Comparison of ENCODE assay signal across 16 cellular contexts in genomic region chr3:29072626-29073025, GRCh38.
DNase-seq lines count a peak whose midpoint lies in the region; ATAC-seq and TF ChIP-seq lines count a peak whose summit lies in the region.
"Had no signal": no experiment of that assay in that cellular context is flagged by ENCODE, and none has a peak within 500 bp of the region (broad histone marks: within the 10 kb centered on the region; RNA-seq: fewer than 3 reads in every experiment).

No MANE protein-coding gene starts in this region.

- intact Hi-C loops in psoas muscle (cut with DNase I), result no loop called here
- intact Hi-C loops in activated CD4-positive, alpha-beta T cell treated with anti-CD3 and anti-CD28 coated beads, Interleukin-2, amount 10 ng/mL, durations not matched to agents 24 days and 14 days (cut with micrococcal nuclease), result no loop called here

- H3K4me1 ChIP-seq in psoas muscle, result no peaks in the 10 kb centered on the region
- H3K4me1 ChIP-seq: A549, SJCRH30 had no signal

- H3K9me3 Mint-ChIP-seq in activated CD4-positive, alpha-beta T cell treated with anti-CD3 and anti-CD28 coated beads, Interleukin-2, amount 10 ng/mL, durations not matched to agents 24 days and 14 days, result peaks cover 16% of the 10 kb centered on the region

- H3K36me3 Mint-ChIP-seq in activated CD4-positive, alpha-beta T cell treated with anti-CD3 and anti-CD28 coated beads, Interleukin-2, amount 10 ng/mL, durations not matched to agents 24 days and 14 days (ENCODE audit: low read depth), result no peaks in the 10 kb centered on the region
- H3K36me3 Mint-ChIP-seq: CD4-positive, CD25-positive, alpha-beta regulatory T cell had no signal

- no peaks in the 10 kb centered on the region for H3K4me1 Mint-ChIP-seq in activated CD4-positive, alpha-beta T cell treated with anti-CD3 and anti-CD28 coated beads, Interleukin-2, amount 10 ng/mL, durations not matched to agents 24 days and 14 days
- H3K4me1 Mint-ChIP-seq: CD4-positive, CD25-positive, alpha-beta regulatory T cell had no signal

- peak overlapping the region; percentile 39 for H3K27ac ChIP-seq in psoas muscle
- no peak overlapping the region for H3K27ac ChIP-seq in substantia nigra (ENCODE audit: low read depth, low read length, poor library complexity, severe bottlenecking)
- H3K27ac ChIP-seq: A549, RWPE1, SJCRH30 had no signal

- H3K4me3 Mint-ChIP-seq in activated CD4-positive, alpha-beta T cell treated with anti-CD3 and anti-CD28 coated beads, Interleukin-2, amount 10 ng/mL, durations not matched to agents 24 days and 14 days, result no peak overlapping the region
- H3K4me3 Mint-ChIP-seq: CD4-positive, CD25-positive, alpha-beta regulatory T cell had no signal

- DNase-seq in EH (ENCODE audit: low read depth) (peak; percentile 32), NCI-H446 treated with DMSO at 0.1 percent for 48 hours (lab: John Stamatoyannopoulos, UW) (peak; percentile 75), fibroblast of peridontal ligament (ENCODE audit: extremely low read depth) (peak; percentile 81), psoas muscle (no peak), substantia nigra (lab: John Stamatoyannopoulos, UW) (no peak), HT-29 (ENCODE audit: low spot score) (no peak), ureter (ENCODE audit: low spot score) (no peak)
- DNase-seq in activated CD4-positive, alpha-beta T cell treated with anti-CD3 and anti-CD28 coated beads, Interleukin-2, amount 10 ng/mL, durations not matched to agents 24 days and 14 days, result no peak
- DNase-seq: CD4-positive, CD25-positive, alpha-beta regulatory T cell; KG1; MG63; NCI-H2029; NCI-H226; SJCRH30 had no signal

- 19 to 38% (median 22%) methylated on average over 1 of the region's 1 CpG for WGBS in psoas muscle, 3 donors

- no peaks in the 10 kb centered on the region for H3K9me3 ChIP-seq in psoas muscle
- H3K9me3 ChIP-seq: A549, MG63, SJCRH30 had no signal

- no peak overlapping the region for H3K27ac Mint-ChIP-seq in activated CD4-positive, alpha-beta T cell treated with anti-CD3 and anti-CD28 coated beads, Interleukin-2, amount 10 ng/mL, durations not matched to agents 24 days and 14 days
- H3K27ac Mint-ChIP-seq: CD4-positive, CD25-positive, alpha-beta regulatory T cell had no signal

- H3K27me3 Mint-ChIP-seq in activated CD4-positive, alpha-beta T cell treated with anti-CD3 and anti-CD28 coated beads, Interleukin-2, amount 10 ng/mL, durations not matched to agents 24 days and 14 days, result no peaks in the 10 kb centered on the region
- H3K27me3 Mint-ChIP-seq: CD4-positive, CD25-positive, alpha-beta regulatory T cell had no signal

- H3K36me3 ChIP-seq in psoas muscle (ENCODE audit: insufficient read depth in 1 of 2, low read depth in 1 of 2), result no peaks in the 10 kb centered on the region
- H3K36me3 ChIP-seq: MG63, SJCRH30 had no signal

- no peak for TF ChIP-seq CTCF in psoas muscle (IDR thresholded peaks at IDR 0.05)

- H3K27me3 ChIP-seq in psoas muscle (ENCODE audit: insufficient read depth in 3 of 3, low read length in 2 of 3), result no peaks in the 10 kb centered on the region
- H3K27me3 ChIP-seq: MG63, SJCRH30 had no signal

- no peak overlapping the region for H3K4me3 ChIP-seq in psoas muscle
- H3K4me3 ChIP-seq: A549, MG63, SJCRH30 had no signal

- peak; percentile 73 to 94 (median 91) for ATAC-seq in psoas muscle
- ATAC-seq: A549 had no signal

Comparison
In these comparisons a context has a peak if more than half of its experiments do, and no peak if none do; other contexts are left out.
1. DNase-seq: peak in EH (single experiment), NCI-H446 treated with DMSO at 0.1 percent for 48 hours (single experiment) and fibroblast of peridontal ligament (single experiment); none in psoas muscle (0 of 2), activated CD4-positive, alpha-beta T cell treated with anti-CD3 and anti-CD28 coated beads, Interleukin-2, amount 10 ng/mL, durations not matched to agents 24 days and 14 days (single experiment), substantia nigra (0 of 49), HT-29 (single experiment) and ureter (single experiment).